In the genomic region with DNA sequence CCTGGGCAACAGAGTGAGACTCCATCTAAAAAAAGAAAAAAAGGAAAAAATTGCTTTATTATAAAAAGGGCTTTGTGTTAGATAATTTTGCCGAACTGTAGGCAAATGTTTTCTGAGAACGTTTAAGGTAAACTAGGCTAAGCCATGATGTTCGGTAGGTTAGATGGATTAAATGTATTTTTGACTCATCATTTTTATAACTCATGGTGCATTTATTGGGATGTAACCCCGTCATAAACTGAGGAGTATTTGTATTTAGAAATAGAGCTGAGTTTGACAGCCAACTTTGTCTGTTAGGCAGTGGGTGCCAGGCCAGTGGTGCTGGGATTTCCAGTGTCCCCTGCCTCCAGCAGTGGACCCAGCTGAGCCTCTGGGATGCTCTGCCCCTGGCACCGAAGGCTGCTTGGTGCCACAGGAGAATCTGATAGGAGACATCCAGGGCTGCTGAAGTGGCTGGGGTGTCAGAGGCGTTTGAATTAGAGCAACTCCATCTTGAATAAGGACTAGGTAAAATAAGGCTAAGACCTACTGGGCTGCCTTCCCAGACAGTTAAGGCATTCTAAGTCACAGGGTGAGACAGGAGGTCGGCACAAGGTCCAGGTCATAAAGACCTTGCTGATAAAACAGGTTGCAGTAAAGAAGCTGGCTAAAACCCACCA, we compare ENCODE assay signal across 19 cellular contexts.
DNase-seq lines count a peak whose midpoint lies in the region; ATAC-seq and TF ChIP-seq lines count a peak whose summit lies in the region.
"Had no signal": no experiment of that assay in that cellular context is flagged by ENCODE, and none has a peak within 500 bp of the region (broad histone marks: within the 10 kb centered on the region; RNA-seq: fewer than 3 reads in every experiment).

No MANE protein-coding gene starts in this region.

- no peaks in the 10 kb centered on the region for H3K27me3 Mint-ChIP-seq in Calu3 (ENCODE audit: unreplicated experiment)
- H3K27me3 Mint-ChIP-seq in mesothelial cell of epicardium (ENCODE audit: low read depth): no peaks in the 10 kb centered on the region

- H3K4me1 Mint-ChIP-seq in Calu3 (ENCODE audit: low read depth, unreplicated experiment) (peaks cover 54% of the 10 kb centered on the region), mesothelial cell of epicardium (peaks cover 64% of the 10 kb centered on the region)
- H3K4me1 Mint-ChIP-seq: activated CD4-positive, alpha-beta T cell treated with anti-CD3 and anti-CD28 coated beads, Interleukin-2, amount 10 ng/mL, durations not matched to agents 24 days and 14 days; memory B cell had no signal

- H3K4me1 ChIP-seq in subcutaneous abdominal adipose tissue (ENCODE audit: control insufficient read depth in 5 of 5, insufficient read depth in 5 of 5, low read length in 5 of 5): peaks cover 15 to 65% (median 44%) of the 10 kb centered on the region in 5 donors

- no peaks in the 10 kb centered on the region for H3K9me3 ChIP-seq in subcutaneous abdominal adipose tissue (ENCODE audit: control insufficient read depth in 5 of 5, low read length in 5 of 5)
- H3K9me3 ChIP-seq: neutrophil, thoracic aorta had no signal

- CTCF ChIA-PET in Calu3 (lab: Charles Lee): interaction anchor here (1.0 to 1.9 kb wide), 5 partner anchors 11 to 253 kb away, joined by 3 to 12 read pairs (median 4); no protein-coding TSS in a partner anchor
- CTCF ChIA-PET in RWPE1 (lab: Yijun Ruan, JAX): interaction anchor here (0.8 kb wide), 1 partner anchor 254 kb away, joined by 3 read pairs; no protein-coding TSS in a partner anchor

- no peak overlapping the region for H3K9ac ChIP-seq in subcutaneous abdominal adipose tissue (ENCODE audit: low read length in 5 of 5)

- H3K4me3 Mint-ChIP-seq in Calu3 (ENCODE audit: low read depth, unreplicated experiment) (no peak overlapping the region), mesothelial cell of epicardium (no peak overlapping the region)
- H3K4me3 Mint-ChIP-seq: activated CD4-positive, alpha-beta T cell treated with anti-CD3 and anti-CD28 coated beads, Interleukin-2, amount 10 ng/mL, durations not matched to agents 24 days and 14 days; activated T-cell treated with anti-CD3 and anti-CD28 coated beads, Interleukin-2, amount 50 U/mL, for 72 hours; CD14-positive monocyte; memory B cell had no signal

- peak overlapping the region; percentile 78 for H3K27ac ChIP-seq in RWPE1
- peak overlapping the region; percentile 80 for H3K27ac ChIP-seq in subcutaneous abdominal adipose tissue (ENCODE audit: low read depth, low read length)
- H3K27ac ChIP-seq: neutrophil, WERI-Rb-1 had no signal

- H3K4me3 ChIP-seq in subcutaneous abdominal adipose tissue (ENCODE audit: low read depth in 1 of 5, low read length in 5 of 5): no peak overlapping the region
- H3K4me3 ChIP-seq: K562 had no signal

- intact Hi-C loops in Calu3 (cut with micrococcal nuclease; ENCODE audit: unreplicated experiment): loop anchor here (5.0 kb wide), 2 partner anchors 51 to 114 kb away; a partner anchor contains a TSS

- H3K27me3 ChIP-seq in subcutaneous abdominal adipose tissue (ENCODE audit: control insufficient read depth in 5 of 5, insufficient read depth in 4 of 5, low read length in 5 of 5): no peaks in the 10 kb centered on the region

- peak overlapping the region; percentile 16 for H3K27ac Mint-ChIP-seq in Calu3 (ENCODE audit: unreplicated experiment)
- peak overlapping the region; percentile 95 for H3K27ac Mint-ChIP-seq in mesothelial cell of epicardium
- H3K27ac Mint-ChIP-seq: activated CD4-positive, alpha-beta T cell treated with anti-CD3 and anti-CD28 coated beads, Interleukin-2, amount 10 ng/mL, durations not matched to agents 24 days and 14 days; activated T-cell treated with anti-CD3 and anti-CD28 coated beads, Interleukin-2, amount 50 U/mL, for 72 hours; CD14-positive monocyte; memory B cell had no signal

- DNase-seq in Calu3 (no peak), RWPE1 (ENCODE audit: low spot score) (no peak), mesothelial cell of epicardium (ENCODE audit: low spot score in 2 of 2, unreplicated experiment in 2 of 2) (no peak), DMS79 treated with DMSO at 0.1 percent for 48 hours (lab: John Stamatoyannopoulos, UW) (no peak)
- DNase-seq: activated CD4-positive, alpha-beta T cell treated with anti-CD3 and anti-CD28 coated beads, Interleukin-2, amount 10 ng/mL, durations not matched to agents 24 days and 14 days; activated naive CD4-positive, alpha-beta T cell; stimulated activated naive CD4-positive, alpha-beta T cell treated with Interleukin-2 at 50 U/mL for 16 hours; T-helper 9 cell; WERI-Rb-1 had no signal

- ATAC-seq in HG03139 (IDR thresholded peaks at IDR 0.05; ENCODE audit: unreplicated experiment): no peak
- ATAC-seq in GM21528 (IDR thresholded peaks at IDR 0.05; ENCODE audit: low FRiP score, unreplicated experiment): no peak
- ATAC-seq: HCT116, K562 had no signal

- peaks cover 3% of the 10 kb centered on the region for H3K9me3 Mint-ChIP-seq in Calu3 (ENCODE audit: low read depth, unreplicated experiment)
- H3K9me3 Mint-ChIP-seq in mesothelial cell of epicardium: no peaks in the 10 kb centered on the region
- H3K9me3 Mint-ChIP-seq: activated CD4-positive, alpha-beta T cell treated with anti-CD3 and anti-CD28 coated beads, Interleukin-2, amount 10 ng/mL, durations not matched to agents 24 days and 14 days; activated T-cell treated with anti-CD3 and anti-CD28 coated beads, Interleukin-2, amount 50 U/mL, for 72 hours had no signal

- H3K36me3 ChIP-seq in subcutaneous abdominal adipose tissue (ENCODE audit: control insufficient read depth in 5 of 5, insufficient read depth in 5 of 5, low read length in 5 of 5): no peaks in the 10 kb centered on the region
- H3K36me3 ChIP-seq: neutrophil, thoracic aorta, WERI-Rb-1 had no signal

- TF ChIP-seq CTCF in Calu3 (IDR thresholded peaks at IDR 0.05; ENCODE audit: unreplicated experiment): no peak
- TF ChIP-seq CTCF in RWPE1 (conservative IDR thresholded peaks at IDR 0.05; ENCODE audit: low read depth): no peak
- no peak for TF ChIP-seq CTCF in mesothelial cell of epicardium (IDR thresholded peaks at IDR 0.05; ENCODE audit: unreplicated experiment)

- POLR2A ChIA-PET in RWPE1 (lab: Yijun Ruan, JAX; ENCODE audit: low non-redundant PET): no interaction called here

- no peaks in the 10 kb centered on the region for H3K36me3 Mint-ChIP-seq in Calu3 (ENCODE audit: insufficient read depth, unreplicated experiment)
- no peaks in the 10 kb centered on the region for H3K36me3 Mint-ChIP-seq in mesothelial cell of epicardium
- H3K36me3 Mint-ChIP-seq: CD14-positive monocyte, memory B cell had no signal

- no TSS peak for BruUV-seq in Calu3 (replicated peaks; lab: Mats Ljungman, UMichigan)
